ENCODE assay signal across 3 cellular contexts in genomic region chr4:123469696-123470095, GRCh38.
"Had no signal": no experiment of that assay in that cellular context is flagged by ENCODE, and none has a peak within 500 bp of the region (broad histone marks: within the 10 kb centered on the region; RNA-seq: fewer than 3 reads in every experiment).

No MANE protein-coding gene starts in this region.

- ATAC-seq: GM12878 had no signal

- DNase-seq: GDM1, GF-D8 had no signal

- H3K4me3 ChIP-seq: GM12878 had no signal
